Comparison of ENCODE assay signal across 16 cellular contexts in genomic region chr1:224873645-224874369, GRCh38. TPM values are rescaled to one million over a fixed set of nuclear protein-coding genes. Genes with fewer than 3 reads are reported as not detected.
DNase-seq lines count a peak whose midpoint lies in the region; ATAC-seq, FAIRE-seq and TF ChIP-seq lines count a peak whose summit lies in the region.
"Had no signal": no experiment of that assay in that cellular context is flagged by ENCODE, and none has a peak within 500 bp of the region (broad histone marks: within the 10 kb centered on the region; RNA-seq: fewer than 3 reads in every experiment).

No MANE protein-coding gene starts in this region.

- BruUV-seq in HepG2 (replicated peaks; lab: Mats Ljungman, UMichigan), result no TSS peak

- no peak for TF ChIP-seq RAD21 in HepG2 (CRISPR knock-in tag; IDR thresholded peaks at IDR 0.05)

- no peak overlapping the region for H3K27ac ChIP-seq in HepG2 (ENCODE audit: extremely low read length, insufficient read depth, low read length)

- 0 out of 5 replicates have a peak, but pooled peaks cover 0 to 7% of the 10 kb centered on the region in 2 experiments for H3K27me3 ChIP-seq in HepG2 (ENCODE audit: control insufficient read depth in 1 of 2, insufficient read depth in 2 of 2, low read length in 2 of 2)
- H3K27me3 ChIP-seq in BE2C, result no peaks in the 10 kb centered on the region

- H3K4me1 ChIP-seq in HepG2 (ENCODE audit: insufficient read depth, low read length) (peaks cover 22% of the 10 kb centered on the region), BE2C (no peaks in the 10 kb centered on the region)
- H3K4me1 ChIP-seq: HAP-1 had no signal

- TF ChIP-seq EP300 in HepG2 (IDR thresholded peaks at IDR 0.05; ENCODE audit: low read depth in 2 of 2, low read length in 2 of 2) (no peak), HepG2 (CRISPR knock-in tag; IDR thresholded peaks at IDR 0.05; ENCODE audit: borderline replicate concordance) (no peak)

- CTCF ChIA-PET in HepG2 (lab: Yijun Ruan, JAX; ENCODE audit: low intra/inter-chr PET ratio, low total read pairs), result no interaction called here

- TF ChIP-seq POLR2A in HepG2 (IDR thresholded peaks at IDR 0.05; ENCODE audit: insufficient read depth in 1 of 2, low read depth in 2 of 2, low read length in 2 of 2), result no peak

- H3K27me3 Mint-ChIP-seq in glutamatergic neuron (ENCODE audit: unreplicated experiment), result no peaks in the 10 kb centered on the region

- no peak overlapping the region for H3K4me3 ChIP-seq in HepG2 (replicated peaks in 1 of 3; ENCODE audit: insufficient read depth in 1 of 3, low read depth in 2 of 3, low read length in 3 of 3)
- no peak overlapping the region for H3K4me3 ChIP-seq in BE2C (ENCODE audit: low read depth, low read length)
- H3K4me3 ChIP-seq: HAP-1 had no signal

- no peaks in the 10 kb centered on the region for H3K36me3 Mint-ChIP-seq in glutamatergic neuron (ENCODE audit: unreplicated experiment)
- H3K36me3 Mint-ChIP-seq: memory B cell had no signal

- no peaks in the 10 kb centered on the region for H3K4me1 Mint-ChIP-seq in glutamatergic neuron (ENCODE audit: low read depth, unreplicated experiment)
- H3K4me1 Mint-ChIP-seq: memory B cell had no signal

- peak; percentile 41; the same call in 1 of the 3 replicates for ATAC-seq in HepG2
- ATAC-seq: activated CD4-positive, CD25-positive, alpha-beta regulatory T cell treated with anti-CD3 and anti-CD28 coated beads, Interleukin-2, amount 50 U/mL, for 24 hours; activated T-cell treated with anti-CD3 and anti-CD28 coated beads, Interleukin-2, amount 50 U/mL, for 72 hours; effector memory CD8-positive, alpha-beta T cell had no signal

- H3K9ac ChIP-seq in HepG2 (ENCODE audit: insufficient read depth, low read depth, low read length), result no peak overlapping the region

- in situ Hi-C loops in ACHN (cut with HindIII; ENCODE audit: low pct_ligation_motif_present, low pct_unique_long_range_greater_than_20kb, low sequenced_read_pairs), result no loop called here
- in situ Hi-C loops in HepG2 (cut with HindIII; ENCODE audit: extremely low pct_ligation_motif_present, low pct_unique_long_range_greater_than_20kb), result no loop called here

- WGBS in HepG2 (ENCODE audit: low lambda C conversion rate), result 1% methylated on average over 3 of the region's 3 CpGs

- TF ChIP-seq CTCF in HepG2 (CRISPR knock-in tag; IDR thresholded peaks at IDR 0.05), result no peak
- no peak for TF ChIP-seq CTCF in glutamatergic neuron (IDR thresholded peaks at IDR 0.05; ENCODE audit: partially characterized antibody, unreplicated experiment)
- TF ChIP-seq CTCF in BE2C (IDR thresholded peaks at IDR 0.05; ENCODE audit: low read depth, low read length), result no peak

- intact Hi-C loops in HepG2 (cut with micrococcal nuclease; ENCODE audit: unreplicated experiment), result loop anchor here (5.0 kb wide), 1 partner anchor 797 kb away; no protein-coding TSS in a partner anchor

- peak overlapping the region; percentile 39; the same call in 1 of the 2 replicates for H3K4me2 ChIP-seq in HepG2 (ENCODE audit: low read depth, low read length)

- no peak overlapping the region for H2AFZ ChIP-seq in HepG2 (ENCODE audit: low read length)

- POLR2A ChIA-PET in HepG2 (lab: Yijun Ruan, JAX), result no interaction called here

- FAIRE-seq in endometrium (lab: Jason Lieb, UNC) (peak; percentile 94), HepG2 (lab: Jason Lieb, UNC) (no peak)

- H3K36me3 ChIP-seq in HepG2 (replicated peaks in 1 of 2; ENCODE audit: control insufficient read depth in 1 of 2, insufficient read depth in 2 of 2, low read length in 2 of 2) (no peaks in the 10 kb centered on the region), BE2C (no peaks in the 10 kb centered on the region)
- H3K36me3 ChIP-seq: HAP-1 had no signal

- DNase-seq in ACHN (peak; percentile 49), LHCN-M2 (ENCODE audit: low read depth) (peak; percentile 66), HepG2 (ENCODE audit: low spot score) (peak; percentile 37), OCI-M1 (lab: John Stamatoyannopoulos, UW) (no peak), NCI-H1417 (lab: John Stamatoyannopoulos, UW) (no peak), glutamatergic neuron (no peak), BE2C (no peak)
- DNase-seq: activated T-cell treated with anti-CD3 and anti-CD28 coated beads, Interleukin-2, amount 50 U/mL, for 72 hours; AML-193; effector memory CD8-positive, alpha-beta T cell; hypothalamus; NCI-H1417 treated with DMSO at 0.1 percent for 48 hours had no signal

- no peaks in the 10 kb centered on the region for H3K79me2 ChIP-seq in HepG2 (ENCODE audit: insufficient read depth, low read length)

- H4K20me1 ChIP-seq in HepG2 (ENCODE audit: insufficient read depth, low read length), result no peaks in the 10 kb centered on the region

- no peaks in the 10 kb centered on the region for H3K9me3 ChIP-seq in HepG2 (ENCODE audit: low read length)
- H3K9me3 ChIP-seq in BE2C, result no peaks in the 10 kb centered on the region
- H3K9me3 ChIP-seq: HAP-1 had no signal

- no peak overlapping the region for H3K4me3 Mint-ChIP-seq in glutamatergic neuron (ENCODE audit: unreplicated experiment)
- H3K4me3 Mint-ChIP-seq: activated T-cell treated with anti-CD3 and anti-CD28 coated beads, Interleukin-2, amount 50 U/mL, for 72 hours; effector memory CD8-positive, alpha-beta T cell; memory B cell had no signal

- H3K9me3 Mint-ChIP-seq in glutamatergic neuron (ENCODE audit: unreplicated experiment), result no peaks in the 10 kb centered on the region
- H3K9me3 Mint-ChIP-seq: activated T-cell treated with anti-CD3 and anti-CD28 coated beads, Interleukin-2, amount 50 U/mL, for 72 hours; effector memory CD8-positive, alpha-beta T cell; memory B cell had no signal

- H3K27ac Mint-ChIP-seq in glutamatergic neuron (ENCODE audit: unreplicated experiment), result no peak overlapping the region
- H3K27ac Mint-ChIP-seq: activated T-cell treated with anti-CD3 and anti-CD28 coated beads, Interleukin-2, amount 50 U/mL, for 72 hours; effector memory CD8-positive, alpha-beta T cell; memory B cell had no signal

TF ChIP-seq in HepG2, 621 proteins besides CTCF, POLR2A, EP300 and RAD21 (continues in another document):
- TF ChIP-seq CSRNP1 (CRISPR knock-in tag; IDR thresholded peaks at IDR 0.05) (no peak), RXRB (CRISPR knock-in tag; IDR thresholded peaks at IDR 0.05; ENCODE audit: borderline replicate concordance) (no peak), KAT8 (CRISPR knock-in tag; IDR thresholded peaks at IDR 0.05) (peak; percentile 23; the same call in 1 of the 2 replicates), NCOR1 (IDR thresholded peaks at IDR 0.05; ENCODE audit: borderline replicate concordance, low read length) (peak; percentile 86)

RNA-seq across cellular contexts. Expression of gene DNAH14, which starts 55.7 kb away (rescaled TPM):
- total RNA-seq in LHCN-M2 (2014; rRNA removed) (11.9 and 12.1 TPM in 2 replicates), HepG2 (2016; rRNA removed; fragmentation: Illumina TruSeq; extraction: Trizol) (19.0 and 27.5 TPM in 2 replicates), glutamatergic neuron (ENCODE audit: unreplicated experiment) (36.6 TPM)
- 2.1 TPM for polyA plus RNA-seq in LHCN-M2 (2012)
- total RNA-seq in HepG2 (2016; cell fraction: cytosol; rRNA removed; fragmentation: Illumina TruSeq; extraction: Trizol; ENCODE audit: low read depth), result 89.8 and 97.8 TPM in 2 replicates
- total RNA-seq in HepG2 (2016; cell fraction: insoluble cytoplasmic fraction; rRNA removed; fragmentation: Illumina TruSeq; extraction: Trizol), result 20.4 and 26.4 TPM in 2 replicates
- 57.2 and 72.0 TPM in 2 replicates for total RNA-seq in HepG2 (2016; cell fraction: membrane; rRNA removed; fragmentation: Illumina TruSeq; extraction: Trizol)
- total RNA-seq in HepG2 (2016; cell fraction: nucleus; rRNA removed; fragmentation: Illumina TruSeq; extraction: Trizol), result 54.9 and 56.5 TPM in 2 replicates
- polyA plus RNA-seq in HepG2 (2011; rRNA removed), result 4.5 and 5.8 TPM in 2 replicates
- 1.4 and 2.3 TPM in 2 replicates for polyA plus RNA-seq in HepG2 (2011; cell fraction: cytosol; rRNA removed)
- polyA plus RNA-seq in HepG2 (2011; cell fraction: nucleus; rRNA removed), result 6.6 and 9.8 TPM in 2 replicates
- 6.8 and 8.4 TPM in 2 replicates for polyA plus RNA-seq in HepG2 (2012)
- 1.5 and 2.7 TPM in 2 replicates for polyA plus RNA-seq in HepG2 (2016; cell fraction: cytosol; fragmentation: Illumina TruSeq; extraction: Trizol; ENCODE audit: low read depth)
- 10.6 and 11.2 TPM in 2 replicates for polyA plus RNA-seq in HepG2 (2016; cell fraction: insoluble cytoplasmic fraction; fragmentation: Illumina TruSeq; extraction: Trizol; ENCODE audit: low read depth)
- polyA plus RNA-seq in HepG2 (2016; cell fraction: membrane; fragmentation: Illumina TruSeq; extraction: Trizol; ENCODE audit: low read depth), result 2.6 TPM in 2 replicates
- 21.1 and 25.8 TPM in 2 replicates for polyA plus RNA-seq in HepG2 (2016; cell fraction: nucleus; fragmentation: Illumina TruSeq; extraction: Trizol; ENCODE audit: insufficient read depth, low read depth)
- polyA minus RNA-seq in HepG2 (2011; rRNA and poly(A)+ RNA removed; ENCODE audit: low replicate concordance), result 1.7 and 12.5 TPM in 2 replicates
- 7.6 and 8.9 TPM in 2 replicates for polyA minus RNA-seq in HepG2 (2011; cell fraction: cytosol; rRNA and poly(A)+ RNA removed)
- polyA minus RNA-seq in HepG2 (2011; cell fraction: nucleus; rRNA and poly(A)+ RNA removed), result 68.9 and 95.5 TPM in 2 replicates
- 9.7 TPM for polyA plus RNA-seq in BE2C (2012; ENCODE audit: insufficient read depth, insufficient read length, low read depth)

Comparison
In these comparisons a context has a peak if more than half of its experiments do, and no peak if none do; other contexts are left out.
1. DNase-seq: peak in ACHN (single experiment), LHCN-M2 (single experiment) and HepG2 (single experiment); none in OCI-M1 (single experiment), NCI-H1417 (0 of 3), glutamatergic neuron (single experiment) and BE2C (single experiment).